ENCODE assay signal across 8 cellular contexts in genomic region chr14:91323671-91324605, GRCh38.
A peak's percentile ranks its signal among the peaks of the same experiment; 100 is the strongest.
DNase-seq lines count a peak whose midpoint lies in the region; ATAC-seq, FAIRE-seq and TF ChIP-seq lines count a peak whose summit lies in the region.

No MANE protein-coding gene starts in this region.

- ATAC-seq in SK-N-SH treated with all-trans-retinoic acid at 6 μM for 48 hours = peak; percentile 85
- ATAC-seq in activated naive CD8-positive, alpha-beta T cell treated with anti-CD3 and anti-CD28 coated beads, Interleukin-2, amount 10 ng/mL, durations not matched to agents 7 days and 5 days (ENCODE audit: low read depth) = peak; percentile 81

- H3K27me3 ChIP-seq in rectal smooth muscle tissue (ENCODE audit: control insufficient read depth, insufficient read depth, low read length) (no peaks in the 10 kb centered on the region), uterus (no peaks in the 10 kb centered on the region)

- H3K4me1 ChIP-seq in rectal smooth muscle tissue (ENCODE audit: control insufficient read depth, insufficient read depth, low read length) (no peaks in the 10 kb centered on the region), uterus (peaks cover 0 to 5% of the 10 kb centered on the region in 2 donors)

- intact Hi-C loops in cardiac septum (cut with DNase I) = loop anchor here (1.0 kb wide), 1 partner anchor 94 kb away; no protein-coding TSS in a partner anchor
- intact Hi-C loops in uterus (cut with DNase I; ENCODE audit: low total_unique reads) = loop anchor here (5.0 kb wide), 1 partner anchor 93 kb away; the partner anchor contains the start of gene CCDC88C

- H3K9me3 Mint-ChIP-seq in activated naive CD8-positive, alpha-beta T cell treated with anti-CD3 and anti-CD28 coated beads, Interleukin-2, amount 10 ng/mL, durations not matched to agents 7 days and 5 days = no peaks in the 10 kb centered on the region

- peaks cover 44% of the 10 kb centered on the region for H3K36me3 Mint-ChIP-seq in activated naive CD8-positive, alpha-beta T cell treated with anti-CD3 and anti-CD28 coated beads, Interleukin-2, amount 10 ng/mL, durations not matched to agents 7 days and 5 days

- peak overlapping the region; percentile 79 for H3K4me3 Mint-ChIP-seq in activated naive CD8-positive, alpha-beta T cell treated with anti-CD3 and anti-CD28 coated beads, Interleukin-2, amount 10 ng/mL, durations not matched to agents 7 days and 5 days

- TF ChIP-seq CTCF in uterus (IDR thresholded peaks at IDR 0.05) = peak; percentile 87 to 94 (median 90)

- peak; percentile 84 for FAIRE-seq in H54 (lab: Jason Lieb, UNC)

- H3K4me3 ChIP-seq in rectal smooth muscle tissue (ENCODE audit: low read length) (peak overlapping the region; percentile 59), uterus (peak overlapping the region; percentile 23 to 44)

- peak overlapping the region; percentile 12 for H3K27ac ChIP-seq in rectal smooth muscle tissue (ENCODE audit: low read depth, low read length)
- peak overlapping the region; percentile 58 to 86 for H3K27ac ChIP-seq in uterus

- H3K4me1 Mint-ChIP-seq in activated naive CD8-positive, alpha-beta T cell treated with anti-CD3 and anti-CD28 coated beads, Interleukin-2, amount 10 ng/mL, durations not matched to agents 7 days and 5 days = peaks cover 55% of the 10 kb centered on the region

- H3K9me3 ChIP-seq in uterus = no peaks in the 10 kb centered on the region

- H3K9ac ChIP-seq in rectal smooth muscle tissue (ENCODE audit: low read length) = no peak overlapping the region

- DNase-seq in GM04504 (ENCODE audit: low read depth) (peak; percentile 38), H54 (ENCODE audit: insufficient read length, low spot score) (peak; percentile 71), LoVo (ENCODE audit: low spot score) (peak; percentile 52), cardiac septum (ENCODE audit: low spot score) (peak; percentile 93), uterus (peak; percentile 88 to 91)
- DNase-seq in activated naive CD8-positive, alpha-beta T cell treated with anti-CD3 and anti-CD28 coated beads, Interleukin-2, amount 10 ng/mL, durations not matched to agents 7 days and 5 days = peak; percentile 93

- H3K27me3 Mint-ChIP-seq in activated naive CD8-positive, alpha-beta T cell treated with anti-CD3 and anti-CD28 coated beads, Interleukin-2, amount 10 ng/mL, durations not matched to agents 7 days and 5 days = no peaks in the 10 kb centered on the region

- POLR2A ChIA-PET in activated naive CD8-positive, alpha-beta T cell treated with anti-CD3 and anti-CD28 coated beads, Interleukin-2, amount 10 ng/mL, durations not matched to agents 7 days and 5 days (lab: Charles Lee) = interaction anchor here (0.8 to 5.5 kb wide), 8 partner anchors 8 to 97 kb away, joined by 3 to 72 read pairs (median 6); partner anchors contain the start of gene CCDC88C

- H3K36me3 ChIP-seq in rectal smooth muscle tissue (ENCODE audit: control insufficient read depth, insufficient read depth, low read length) (peaks cover 12% of the 10 kb centered on the region), uterus (no peaks in the 10 kb centered on the region)

- TF ChIP-seq POLR2A in H54 (IDR thresholded peaks at IDR 0.05; ENCODE audit: low read depth, low read length) (no peak), uterus (IDR thresholded peaks at IDR 0.05) (no peak)

- peak overlapping the region; percentile 95 for H3K27ac Mint-ChIP-seq in activated naive CD8-positive, alpha-beta T cell treated with anti-CD3 and anti-CD28 coated beads, Interleukin-2, amount 10 ng/mL, durations not matched to agents 7 days and 5 days

TF ChIP-seq in SK-N-SH treated with all-trans-retinoic acid at 6 μM for 48 hours, 23 proteins besides CTCF, POLR2A, EP300 and RAD21:
- TF ChIP-seq TOX (CRISPR knock-in tag; IDR thresholded peaks at IDR 0.05; ENCODE audit: borderline replicate concordance) = no peak

Comparison
In these comparisons a context has a peak if more than half of its experiments do, and no peak if none do; other contexts are left out.
1. Peak in every context shown above with its lines: DNase-seq, ATAC-seq, H3K4me3 ChIP-seq and H3K27ac ChIP-seq.
2. DNase-seq: peak in every context shown above with its lines; median percentile 93 in activated naive CD8-positive, alpha-beta T cell treated with anti-CD3 and anti-CD28 coated beads, Interleukin-2, amount 10 ng/mL, durations not matched to agents 7 days and 5 days; 93 in cardiac septum; 90 in uterus; 71 in H54; 52 in LoVo; 38 in GM04504.